In the genomic region with DNA sequence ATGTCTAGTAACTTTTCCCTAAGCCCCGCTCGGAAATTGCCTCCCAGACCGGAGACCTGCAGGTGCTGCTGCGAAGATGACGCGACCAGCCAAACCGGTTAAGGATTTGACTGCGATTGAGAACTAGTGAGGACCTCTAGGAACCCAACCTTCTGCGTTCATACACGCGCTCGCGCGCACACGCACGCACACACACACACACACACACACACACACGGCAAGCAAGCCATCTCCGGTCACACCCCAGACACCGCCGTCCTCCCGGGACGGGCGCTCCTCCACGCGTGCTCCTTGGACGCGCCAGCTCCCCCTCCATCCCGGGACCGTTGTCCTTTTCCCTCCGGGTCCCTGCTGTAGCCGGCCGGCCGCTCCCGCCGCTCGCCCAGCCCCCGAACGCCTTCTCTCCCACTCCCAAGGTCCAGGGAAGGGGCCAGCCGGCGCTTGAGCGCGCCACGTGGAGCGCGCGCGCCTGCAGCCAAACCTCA, we compare ENCODE assay signal across 1 cellular context.
TF ChIP-seq lines count a peak whose summit lies in the region.

No MANE protein-coding gene starts in this region.

TF ChIP-seq in HEK293, 187 proteins besides CTCF, POLR2A, EP300 and RAD21 (continued from another document and continues in another):
- TF ChIP-seq PRDM10 (tag by site-specific recombination; IDR thresholded peaks at IDR 0.05) (peak; percentile 76), ZNF341 (tag by site-specific recombination; IDR thresholded peaks at IDR 0.05; ENCODE audit: low read depth) (no peak), ZNF148 (tag by site-specific recombination; IDR thresholded peaks at IDR 0.05; ENCODE audit: borderline replicate concordance) (no peak), ZNF416 (tag by site-specific recombination; IDR thresholded peaks at IDR 0.05) (no peak), ZNF549 (tag by site-specific recombination; IDR thresholded peaks at IDR 0.05) (no peak), ZNF354C (tag by site-specific recombination; IDR thresholded peaks at IDR 0.05; ENCODE audit: borderline replicate concordance, low read depth) (no peak), ZNF146 (tag by site-specific recombination; IDR thresholded peaks at IDR 0.05) (no peak), ZIC2 (tag by site-specific recombination; IDR thresholded peaks at IDR 0.05) (no peak), ZNF571 (tag by site-specific recombination; IDR thresholded peaks at IDR 0.05) (no peak), ZSCAN23 (tag by site-specific recombination; IDR thresholded peaks at IDR 0.05) (0 out of 2 replicates have a peak, but pooled peaks have one; percentile 21), ZNF37A (tag by site-specific recombination; IDR thresholded peaks at IDR 0.05) (no peak), ZNF112 (tag by site-specific recombination; IDR thresholded peaks at IDR 0.05) (no peak), ZNF202 (tag by site-specific recombination; IDR thresholded peaks at IDR 0.05; ENCODE audit: borderline replicate concordance) (no peak), ZNF529 (tag by site-specific recombination; IDR thresholded peaks at IDR 0.05; ENCODE audit: insufficient replicate concordance) (no peak), BCL11A (tag by site-specific recombination; IDR thresholded peaks at IDR 0.05; ENCODE audit: low read depth) (peak; percentile 69; the same call in 1 of the 2 replicates), ZNF510 (tag by site-specific recombination; IDR thresholded peaks at IDR 0.05; ENCODE audit: insufficient replicate concordance) (no peak), ZNF433 (tag by site-specific recombination; IDR thresholded peaks at IDR 0.05; ENCODE audit: low read depth) (no peak), ZNF132 (tag by site-specific recombination; IDR thresholded peaks at IDR 0.05; ENCODE audit: borderline replicate concordance) (no peak), YY1 (tag by site-specific recombination; IDR thresholded peaks at IDR 0.05) (no peak), ZNF629 (tag by site-specific recombination; IDR thresholded peaks at IDR 0.05) (peak; percentile 57), ZBTB21 (tag by site-specific recombination; IDR thresholded peaks at IDR 0.05) (no peak; the same call in 1 of the 2 replicates), KLF7 (tag by site-specific recombination; IDR thresholded peaks at IDR 0.05; ENCODE audit: borderline replicate concordance) (peak; percentile 86), ZNF521 (tag by site-specific recombination; IDR thresholded peaks at IDR 0.05) (no peak), ZNF488 (tag by site-specific recombination; IDR thresholded peaks at IDR 0.05) (no peak), ZNF221 (tag by site-specific recombination; IDR thresholded peaks at IDR 0.05; ENCODE audit: borderline replicate concordance) (no peak), ZBTB1 (tag by site-specific recombination; IDR thresholded peaks at IDR 0.05) (no peak), ZNF544 (tag by site-specific recombination; IDR thresholded peaks at IDR 0.05) (no peak), ZNF48 (tag by site-specific recombination; IDR thresholded peaks at IDR 0.05) (no peak), TCF7L2 (IDR thresholded peaks at IDR 0.05; ENCODE audit: borderline replicate concordance, low read depth, low read length) (no peak), ZNF747 (tag by site-specific recombination; IDR thresholded peaks at IDR 0.05) (no peak), ZBTB48 (tag by site-specific recombination; IDR thresholded peaks at IDR 0.05) (peak; percentile 79), ZNF311 (tag by site-specific recombination; IDR thresholded peaks at IDR 0.05; ENCODE audit: borderline replicate concordance) (no peak), ZNF776 (tag by site-specific recombination; IDR thresholded peaks at IDR 0.05; ENCODE audit: borderline replicate concordance) (no peak), ZNF670 (tag by site-specific recombination; IDR thresholded peaks at IDR 0.05; ENCODE audit: low read depth) (no peak), ZNF530 (tag by site-specific recombination; IDR thresholded peaks at IDR 0.05; ENCODE audit: low read depth) (no peak), GFI1B (tag by site-specific recombination; IDR thresholded peaks at IDR 0.05) (0 out of 2 replicates have a peak, but pooled peaks have one; percentile 59), ZNF114 (tag by site-specific recombination; IDR thresholded peaks at IDR 0.05) (no peak), OVOL3 (tag by site-specific recombination; IDR thresholded peaks at IDR 0.05) (no peak), BCL11B (tag by site-specific recombination; IDR thresholded peaks at IDR 0.05; ENCODE audit: low read depth) (peak; percentile 93), ZNF175 (tag by site-specific recombination; IDR thresholded peaks at IDR 0.05) (no peak), HOXC10 (CRISPR knock-in tag; IDR thresholded peaks at IDR 0.05) (no peak)
- TF ChIP-seq, protein P1, sequence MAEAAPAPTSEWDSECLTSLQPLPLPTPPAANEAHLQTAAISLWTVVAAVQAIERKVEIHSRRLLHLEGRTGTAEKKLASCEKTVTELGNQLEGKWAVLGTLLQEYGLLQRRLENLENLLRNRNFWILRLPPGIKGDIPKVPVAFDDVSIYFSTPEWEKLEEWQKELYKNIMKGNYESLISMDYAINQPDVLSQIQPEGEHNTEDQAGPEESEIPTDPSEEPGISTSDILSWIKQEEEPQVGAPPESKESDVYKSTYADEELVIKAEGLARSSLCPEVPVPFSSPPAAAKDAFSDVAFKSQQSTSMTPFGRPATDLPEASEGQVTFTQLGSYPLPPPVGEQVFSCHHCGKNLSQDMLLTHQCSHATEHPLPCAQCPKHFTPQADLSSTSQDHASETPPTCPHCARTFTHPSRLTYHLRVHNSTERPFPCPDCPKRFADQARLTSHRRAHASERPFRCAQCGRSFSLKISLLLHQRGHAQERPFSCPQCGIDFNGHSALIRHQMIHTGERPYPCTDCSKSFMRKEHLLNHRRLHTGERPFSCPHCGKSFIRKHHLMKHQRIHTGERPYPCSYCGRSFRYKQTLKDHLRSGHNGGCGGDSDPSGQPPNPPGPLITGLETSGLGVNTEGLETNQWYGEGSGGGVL (tag by site-specific recombination; IDR thresholded peaks at IDR 0.05): peak; percentile 74
- TF ChIP-seq, protein P2, sequence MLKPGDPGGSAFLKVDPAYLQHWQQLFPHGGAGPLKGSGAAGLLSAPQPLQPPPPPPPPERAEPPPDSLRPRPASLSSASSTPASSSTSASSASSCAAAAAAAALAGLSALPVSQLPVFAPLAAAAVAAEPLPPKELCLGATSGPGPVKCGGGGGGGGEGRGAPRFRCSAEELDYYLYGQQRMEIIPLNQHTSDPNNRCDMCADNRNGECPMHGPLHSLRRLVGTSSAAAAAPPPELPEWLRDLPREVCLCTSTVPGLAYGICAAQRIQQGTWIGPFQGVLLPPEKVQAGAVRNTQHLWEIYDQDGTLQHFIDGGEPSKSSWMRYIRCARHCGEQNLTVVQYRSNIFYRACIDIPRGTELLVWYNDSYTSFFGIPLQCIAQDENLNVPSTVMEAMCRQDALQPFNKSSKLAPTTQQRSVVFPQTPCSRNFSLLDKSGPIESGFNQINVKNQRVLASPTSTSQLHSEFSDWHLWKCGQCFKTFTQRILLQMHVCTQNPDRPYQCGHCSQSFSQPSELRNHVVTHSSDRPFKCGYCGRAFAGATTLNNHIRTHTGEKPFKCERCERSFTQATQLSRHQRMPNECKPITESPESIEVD (tag by site-specific recombination; IDR thresholded peaks at IDR 0.05): no peak
- TF ChIP-seq, protein P3, sequence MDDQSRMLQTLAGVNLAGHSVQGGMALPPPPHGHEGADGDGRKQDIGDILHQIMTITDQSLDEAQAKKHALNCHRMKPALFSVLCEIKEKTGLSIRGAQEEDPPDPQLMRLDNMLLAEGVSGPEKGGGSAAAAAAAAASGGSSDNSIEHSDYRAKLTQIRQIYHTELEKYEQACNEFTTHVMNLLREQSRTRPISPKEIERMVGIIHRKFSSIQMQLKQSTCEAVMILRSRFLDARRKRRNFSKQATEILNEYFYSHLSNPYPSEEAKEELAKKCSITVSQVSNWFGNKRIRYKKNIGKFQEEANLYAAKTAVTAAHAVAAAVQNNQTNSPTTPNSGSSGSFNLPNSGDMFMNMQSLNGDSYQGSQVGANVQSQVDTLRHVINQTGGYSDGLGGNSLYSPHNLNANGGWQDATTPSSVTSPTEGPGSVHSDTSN (CRISPR knock-in tag; IDR thresholded peaks at IDR 0.05): no peak
- TF ChIP-seq, protein P4, sequence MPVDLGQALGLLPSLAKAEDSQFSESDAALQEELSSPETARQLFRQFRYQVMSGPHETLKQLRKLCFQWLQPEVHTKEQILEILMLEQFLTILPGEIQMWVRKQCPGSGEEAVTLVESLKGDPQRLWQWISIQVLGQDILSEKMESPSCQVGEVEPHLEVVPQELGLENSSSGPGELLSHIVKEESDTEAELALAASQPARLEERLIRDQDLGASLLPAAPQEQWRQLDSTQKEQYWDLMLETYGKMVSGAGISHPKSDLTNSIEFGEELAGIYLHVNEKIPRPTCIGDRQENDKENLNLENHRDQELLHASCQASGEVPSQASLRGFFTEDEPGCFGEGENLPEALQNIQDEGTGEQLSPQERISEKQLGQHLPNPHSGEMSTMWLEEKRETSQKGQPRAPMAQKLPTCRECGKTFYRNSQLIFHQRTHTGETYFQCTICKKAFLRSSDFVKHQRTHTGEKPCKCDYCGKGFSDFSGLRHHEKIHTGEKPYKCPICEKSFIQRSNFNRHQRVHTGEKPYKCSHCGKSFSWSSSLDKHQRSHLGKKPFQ (tag by site-specific recombination; IDR thresholded peaks at IDR 0.05): peak; percentile 80
- TF ChIP-seq, protein P5, sequence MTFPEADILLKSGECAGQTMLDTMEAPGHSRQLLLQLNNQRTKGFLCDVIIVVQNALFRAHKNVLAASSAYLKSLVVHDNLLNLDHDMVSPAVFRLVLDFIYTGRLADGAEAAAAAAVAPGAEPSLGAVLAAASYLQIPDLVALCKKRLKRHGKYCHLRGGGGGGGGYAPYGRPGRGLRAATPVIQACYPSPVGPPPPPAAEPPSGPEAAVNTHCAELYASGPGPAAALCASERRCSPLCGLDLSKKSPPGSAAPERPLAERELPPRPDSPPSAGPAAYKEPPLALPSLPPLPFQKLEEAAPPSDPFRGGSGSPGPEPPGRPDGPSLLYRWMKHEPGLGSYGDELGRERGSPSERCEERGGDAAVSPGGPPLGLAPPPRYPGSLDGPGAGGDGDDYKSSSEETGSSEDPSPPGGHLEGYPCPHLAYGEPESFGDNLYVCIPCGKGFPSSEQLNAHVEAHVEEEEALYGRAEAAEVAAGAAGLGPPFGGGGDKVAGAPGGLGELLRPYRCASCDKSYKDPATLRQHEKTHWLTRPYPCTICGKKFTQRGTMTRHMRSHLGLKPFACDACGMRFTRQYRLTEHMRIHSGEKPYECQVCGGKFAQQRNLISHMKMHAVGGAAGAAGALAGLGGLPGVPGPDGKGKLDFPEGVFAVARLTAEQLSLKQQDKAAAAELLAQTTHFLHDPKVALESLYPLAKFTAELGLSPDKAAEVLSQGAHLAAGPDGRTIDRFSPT (tag by site-specific recombination; IDR thresholded peaks at IDR 0.05): peak; percentile 80; the same call in 1 of the 2 replicates
